8 cellular contexts compared by ENCODE assay signal in genomic region chr2:30146337-30147195, GRCh38. TPM values are rescaled to one million over a fixed set of nuclear protein-coding genes. Genes with fewer than 3 reads are reported as not detected.
DNase-seq lines count a peak whose midpoint lies in the region; ATAC-seq and TF ChIP-seq lines count a peak whose summit lies in the region.

TSS of gene YPEL5 (plus strand) at chr2:30147007. CDS start at chr2:30156652, 9,645 bp downstream.

- TF ChIP-seq CTCF in GM12864 (IDR thresholded peaks at IDR 0.05; ENCODE audit: low read depth, low read length, missing control alignments) (no peak), osteocyte (IDR thresholded peaks at IDR 0.05) (no peak)

- under 1% methylated on average over 63 of the region's 63 CpGs for WGBS in thymus

- peaks cover 12% of the 10 kb centered on the region for H3K36me3 ChIP-seq in thymus (ENCODE audit: control insufficient read depth, insufficient read depth)

- H3K9me3 Mint-ChIP-seq in osteocyte (ENCODE audit: unreplicated experiment): no peaks in the 10 kb centered on the region

- peak within 1 kb of the TSS; percentile 91 for H3K27ac Mint-ChIP-seq in osteocyte (ENCODE audit: unreplicated experiment)

- intact Hi-C loops in head of caudate nucleus (cut with DNase I): no loop called here

- DNase-seq in GM12864 (ENCODE audit: low read depth) (peak; percentile 99), NCI-H1417 (lab: John Stamatoyannopoulos, UW) (peak; percentile 100), SW 1271 (lab: John Stamatoyannopoulos, UW) (peak; percentile 100), head of caudate nucleus (peak; percentile 96 to 100 (median 99)), osteocyte (ENCODE audit: extremely low spot score, unreplicated experiment) (peak; percentile 100)
- DNase-seq in activated naive CD8-positive, alpha-beta T cell treated with anti-CD3 and anti-CD28 coated beads, Interleukin-2, amount 50 U/mL, for 16 hours (ENCODE audit: low read depth, low spot score): peak; percentile 99

- H3K27me3 ChIP-seq in thymus (ENCODE audit: control insufficient read depth, insufficient read depth): no peaks in the 10 kb centered on the region

- peaks cover 19% of the 10 kb centered on the region for H3K27me3 Mint-ChIP-seq in osteocyte (ENCODE audit: unreplicated experiment)

- H3K4me3 ChIP-seq in GM12864 (ENCODE audit: low read depth, low read length) (peak within 1 kb of the TSS; percentile 92), thymus (ENCODE audit: low read length) (peak within 1 kb of the TSS; percentile 98)

- H3K4me3 Mint-ChIP-seq in osteocyte (ENCODE audit: unreplicated experiment): peak within 1 kb of the TSS; percentile 78

- H3K4me1 ChIP-seq in thymus (ENCODE audit: control insufficient read depth, insufficient read depth, low read length): peaks cover 8% of the 10 kb centered on the region

- H3K36me3 Mint-ChIP-seq in osteocyte (ENCODE audit: unreplicated experiment): peaks cover 13% of the 10 kb centered on the region

- H3K9me3 ChIP-seq in thymus (ENCODE audit: control insufficient read depth): no peaks in the 10 kb centered on the region

- ATAC-seq in HG02759 (IDR thresholded peaks at IDR 0.05; ENCODE audit: unreplicated experiment): peak; percentile 91

- H3K4me1 Mint-ChIP-seq in osteocyte (ENCODE audit: unreplicated experiment): peaks cover 39% of the 10 kb centered on the region

- H3K27ac ChIP-seq in thymus (ENCODE audit: low read depth): peak within 1 kb of the TSS; percentile 100

RNA-seq across cellular contexts. Expression of gene YPEL5, which starts in this region (rescaled TPM):
- total RNA-seq in osteocyte: 86.0 and 96.1 TPM in 2 replicates
- polyA plus RNA-seq in thymus: 133 TPM

Comparison
In these comparisons a context has a peak if more than half of its experiments do, and no peak if none do; other contexts are left out.
1. Peak in every context shown above with its lines: DNase-seq, ATAC-seq, H3K4me3 ChIP-seq and H3K27ac ChIP-seq.